1 cellular context compared by ENCODE assay signal in the genomic region with DNA sequence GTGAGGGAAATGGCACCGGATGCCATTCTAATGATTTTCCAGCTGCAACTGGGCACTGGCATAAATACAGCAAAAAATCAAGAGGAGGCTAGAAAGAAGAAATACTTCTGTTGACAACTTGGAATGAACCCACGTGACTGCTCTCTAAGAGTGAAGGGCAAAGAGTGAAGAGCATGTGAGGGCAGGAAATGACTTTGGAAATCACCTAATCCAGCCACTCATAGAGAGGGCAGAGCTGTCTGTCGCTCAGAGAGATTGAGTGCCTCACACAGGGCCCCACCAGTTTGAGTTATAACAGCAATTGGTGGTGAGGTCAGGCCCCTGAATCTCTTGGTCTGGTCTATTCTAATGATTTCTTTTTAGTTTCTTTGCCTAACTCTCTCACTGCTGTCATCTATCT.
TF ChIP-seq lines count a peak whose summit lies in the region.

No MANE protein-coding gene starts in this region.

TF ChIP-seq in GM23338, 12 proteins besides CTCF, POLR2A, EP300 and RAD21 (continued from another document):
- no peak for TF ChIP-seq ZNF331 (CRISPR knock-in tag; IDR thresholded peaks at IDR 0.05; ENCODE audit: low read depth)
- TF ChIP-seq JUNB (IDR thresholded peaks at IDR 0.05; ENCODE audit: unreplicated experiment) = no peak
- TF ChIP-seq POLR2AphosphoS5 (IDR thresholded peaks at IDR 0.05; ENCODE audit: low read depth) = no peak
- TF ChIP-seq STAT1 (IDR thresholded peaks at IDR 0.05; ENCODE audit: unreplicated experiment) = no peak
- no peak for TF ChIP-seq ZNF114 (CRISPR knock-in tag; IDR thresholded peaks at IDR 0.05)
- TF ChIP-seq, protein P1, sequence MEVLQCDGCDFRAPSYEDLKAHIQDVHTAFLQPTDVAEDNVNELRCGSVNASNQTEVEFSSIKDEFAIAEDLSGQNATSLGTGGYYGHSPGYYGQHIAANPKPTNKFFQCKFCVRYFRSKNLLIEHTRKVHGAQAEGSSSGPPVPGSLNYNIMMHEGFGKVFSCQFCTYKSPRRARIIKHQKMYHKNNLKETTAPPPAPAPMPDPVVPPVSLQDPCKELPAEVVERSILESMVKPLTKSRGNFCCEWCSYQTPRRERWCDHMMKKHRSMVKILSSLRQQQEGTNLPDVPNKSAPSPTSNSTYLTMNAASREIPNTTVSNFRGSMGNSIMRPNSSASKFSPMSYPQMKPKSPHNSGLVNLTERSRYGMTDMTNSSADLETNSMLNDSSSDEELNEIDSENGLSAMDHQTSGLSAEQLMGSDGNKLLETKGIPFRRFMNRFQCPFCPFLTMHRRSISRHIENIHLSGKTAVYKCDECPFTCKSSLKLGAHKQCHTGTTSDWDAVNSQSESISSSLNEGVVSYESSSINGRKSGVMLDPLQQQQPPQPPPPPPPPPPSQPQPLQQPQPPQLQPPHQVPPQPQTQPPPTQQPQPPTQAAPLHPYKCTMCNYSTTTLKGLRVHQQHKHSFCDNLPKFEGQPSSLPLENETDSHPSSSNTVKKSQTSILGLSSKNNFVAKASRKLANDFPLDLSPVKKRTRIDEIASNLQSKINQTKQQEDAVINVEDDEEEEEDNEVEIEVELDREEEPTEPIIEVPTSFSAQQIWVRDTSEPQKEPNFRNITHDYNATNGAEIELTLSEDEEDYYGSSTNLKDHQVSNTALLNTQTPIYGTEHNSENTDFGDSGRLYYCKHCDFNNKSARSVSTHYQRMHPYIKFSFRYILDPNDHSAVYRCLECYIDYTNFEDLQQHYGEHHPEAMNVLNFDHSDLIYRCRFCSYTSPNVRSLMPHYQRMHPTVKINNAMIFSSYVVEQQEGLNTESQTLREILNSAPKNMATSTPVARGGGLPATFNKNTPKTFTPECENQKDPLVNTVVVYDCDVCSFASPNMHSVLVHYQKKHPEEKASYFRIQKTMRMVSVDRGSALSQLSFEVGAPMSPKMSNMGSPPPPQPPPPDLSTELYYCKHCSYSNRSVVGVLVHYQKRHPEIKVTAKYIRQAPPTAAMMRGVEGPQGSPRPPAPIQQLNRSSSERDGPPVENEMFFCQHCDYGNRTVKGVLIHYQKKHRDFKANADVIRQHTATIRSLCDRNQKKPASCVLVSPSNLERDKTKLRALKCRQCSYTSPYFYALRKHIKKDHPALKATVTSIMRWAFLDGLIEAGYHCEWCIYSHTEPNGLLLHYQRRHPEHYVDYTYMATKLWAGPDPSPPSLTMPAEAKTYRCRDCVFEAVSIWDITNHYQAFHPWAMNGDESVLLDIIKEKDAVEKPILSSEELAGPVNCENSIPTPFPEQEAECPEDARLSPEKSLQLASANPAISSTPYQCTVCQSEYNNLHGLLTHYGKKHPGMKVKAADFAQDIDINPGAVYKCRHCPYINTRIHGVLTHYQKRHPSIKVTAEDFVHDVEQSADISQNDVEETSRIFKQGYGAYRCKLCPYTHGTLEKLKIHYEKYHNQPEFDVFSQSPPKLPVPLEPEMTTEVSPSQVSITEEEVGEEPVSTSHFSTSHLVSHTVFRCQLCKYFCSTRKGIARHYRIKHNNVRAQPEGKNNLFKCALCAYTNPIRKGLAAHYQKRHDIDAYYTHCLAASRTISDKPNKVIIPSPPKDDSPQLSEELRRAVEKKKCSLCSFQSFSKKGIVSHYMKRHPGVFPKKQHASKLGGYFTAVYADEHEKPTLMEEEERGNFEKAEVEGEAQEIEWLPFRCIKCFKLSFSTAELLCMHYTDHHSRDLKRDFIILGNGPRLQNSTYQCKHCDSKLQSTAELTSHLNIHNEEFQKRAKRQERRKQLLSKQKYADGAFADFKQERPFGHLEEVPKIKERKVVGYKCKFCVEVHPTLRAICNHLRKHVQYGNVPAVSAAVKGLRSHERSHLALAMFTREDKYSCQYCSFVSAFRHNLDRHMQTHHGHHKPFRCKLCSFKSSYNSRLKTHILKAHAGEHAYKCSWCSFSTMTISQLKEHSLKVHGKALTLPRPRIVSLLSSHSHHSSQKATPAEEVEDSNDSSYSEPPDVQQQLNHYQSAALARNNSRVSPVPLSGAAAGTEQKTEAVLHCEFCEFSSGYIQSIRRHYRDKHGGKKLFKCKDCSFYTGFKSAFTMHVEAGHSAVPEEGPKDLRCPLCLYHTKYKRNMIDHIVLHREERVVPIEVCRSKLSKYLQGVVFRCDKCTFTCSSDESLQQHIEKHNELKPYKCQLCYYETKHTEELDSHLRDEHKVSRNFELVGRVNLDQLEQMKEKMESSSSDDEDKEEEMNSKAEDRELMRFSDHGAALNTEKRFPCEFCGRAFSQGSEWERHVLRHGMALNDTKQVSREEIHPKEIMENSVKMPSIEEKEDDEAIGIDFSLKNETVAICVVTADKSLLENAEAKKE (CRISPR knock-in tag; IDR thresholded peaks at IDR 0.05) = no peak
- TF ChIP-seq EZH2phosphoT487 (IDR thresholded peaks at IDR 0.05; ENCODE audit: unreplicated experiment) = no peak
- no peak for TF ChIP-seq CREB1 (CRISPR knock-in tag; IDR thresholded peaks at IDR 0.05; ENCODE audit: low read depth)
